ENCODE assay signal across 13 cellular contexts in the genomic region with DNA sequence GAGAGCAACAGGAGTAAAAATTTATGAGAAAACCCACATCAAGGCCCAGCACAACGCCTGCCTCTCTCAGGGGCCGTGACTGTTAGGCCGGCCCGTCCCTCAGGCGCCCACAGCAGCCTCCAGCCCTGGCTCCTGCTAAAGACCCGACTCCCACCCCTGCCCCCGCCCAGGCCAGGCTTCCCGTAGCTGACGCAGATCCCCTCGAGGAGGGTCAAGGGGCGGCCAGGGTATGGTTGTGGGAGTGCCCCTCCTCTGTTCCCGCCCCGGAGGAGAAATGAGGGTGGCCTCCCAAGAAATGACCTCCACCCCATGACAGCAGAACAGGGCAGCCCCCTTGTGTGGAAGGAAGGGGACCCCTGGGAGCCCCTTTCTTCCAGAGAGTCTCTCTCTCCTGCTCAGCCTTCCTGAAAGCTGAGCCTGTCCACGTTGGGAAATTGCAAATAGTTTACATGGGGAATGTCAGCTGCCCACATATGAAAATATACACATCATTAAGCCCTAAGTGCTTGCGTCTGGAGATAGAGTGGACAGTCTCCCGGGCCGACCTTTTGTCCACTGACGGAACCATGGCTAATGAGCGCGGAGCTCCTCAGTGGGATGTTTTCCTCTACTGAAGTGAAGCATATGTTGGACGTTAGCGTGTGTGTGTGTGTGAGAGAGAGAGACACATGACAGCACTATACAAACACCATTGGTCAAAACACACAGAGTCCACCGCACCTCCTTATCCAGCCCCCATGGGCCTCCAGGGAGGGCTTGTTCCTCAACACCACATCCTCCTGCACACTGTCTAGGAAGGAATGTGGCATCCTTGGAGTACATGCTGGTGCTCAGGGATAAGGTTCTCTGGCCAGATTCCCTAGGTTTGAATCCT.
A peak's percentile ranks its signal among the peaks of the same experiment; 100 is the strongest.
DNase-seq lines count a peak whose midpoint lies in the region; TF ChIP-seq lines count a peak whose summit lies in the region.
"Had no signal": no experiment of that assay in that cellular context is flagged by ENCODE, and none has a peak within 500 bp of the region (broad histone marks: within the 10 kb centered on the region; RNA-seq: fewer than 3 reads in every experiment).

No MANE protein-coding gene starts in this region.

- dilution Hi-C loops in mammary epithelial cell (cut with HindIII; ENCODE audit: low sequenced_read_pairs), result no loop called here

- H3K9me3 ChIP-seq in breast epithelium (no peaks in the 10 kb centered on the region), mammary epithelial cell (replicated peaks; ENCODE audit: insufficient read depth, low read length) (no peaks in the 10 kb centered on the region), muscle layer of colon (ENCODE audit: low read length) (no peaks in the 10 kb centered on the region)
- H3K9me3 ChIP-seq: A549 had no signal

- in situ Hi-C loops in mammary epithelial cell (cut with MboI; ENCODE audit: low sequenced_read_pairs in 2 of 2), result loop anchor here in 1 of 2 donors (10.0 kb wide), 1 partner anchor 219 kb away; no protein-coding TSS in a partner anchor
- in situ Hi-C loops in GM13977 (cut with MboI; ENCODE audit: low pct_unique_long_range_greater_than_20kb, low sequenced_read_pairs, unreplicated experiment), result no loop called here

- H3K9me3 Mint-ChIP-seq in activated naive CD4-positive, alpha-beta T cell treated with anti-CD3 and anti-CD28 coated beads, Interleukin-2, amount 10 ng/mL, durations not matched to agents 7 days and 5 days, result no peaks in the 10 kb centered on the region
- H3K9me3 Mint-ChIP-seq: activated T-cell treated with anti-CD3 and anti-CD28 coated beads, Interleukin-2, amount 50 U/mL, for 24 hours had no signal

- H3K4me3 Mint-ChIP-seq in activated naive CD4-positive, alpha-beta T cell treated with anti-CD3 and anti-CD28 coated beads, Interleukin-2, amount 10 ng/mL, durations not matched to agents 7 days and 5 days, result no peak overlapping the region
- H3K4me3 Mint-ChIP-seq: activated T-cell treated with anti-CD3 and anti-CD28 coated beads, Interleukin-2, amount 50 U/mL, for 24 hours; T-helper 17 cell had no signal

- BruUV-seq in mammary epithelial cell (replicated peaks; lab: Mats Ljungman, UMichigan), result no TSS peak

- no peaks in the 10 kb centered on the region for H3K27me3 Mint-ChIP-seq in activated naive CD4-positive, alpha-beta T cell treated with anti-CD3 and anti-CD28 coated beads, Interleukin-2, amount 10 ng/mL, durations not matched to agents 7 days and 5 days
- H3K27me3 Mint-ChIP-seq: activated T-cell treated with anti-CD3 and anti-CD28 coated beads, Interleukin-2, amount 50 U/mL, for 24 hours; T-helper 17 cell had no signal

- H3K9ac ChIP-seq in mammary epithelial cell (ENCODE audit: insufficient read depth, low read length) (no peak overlapping the region), muscle layer of colon (ENCODE audit: low read length) (no peak overlapping the region)

- H3K4me3 ChIP-seq in breast epithelium, result no peak overlapping the region
- no peak overlapping the region for H3K4me3 ChIP-seq in mammary epithelial cell (replicated peaks in 1 of 3; ENCODE audit: insufficient read depth in 1 of 3, low read depth in 2 of 3, low read length in 3 of 3)
- no peak overlapping the region for H3K4me3 ChIP-seq in fibroblast of pulmonary artery (replicated peaks; ENCODE audit: low read depth, low read length)
- H3K4me3 ChIP-seq in muscle layer of colon (ENCODE audit: low read depth in 1 of 2, low read length in 2 of 2), result no peak overlapping the region
- H3K4me3 ChIP-seq: A549 had no signal

- TF ChIP-seq CTCF in breast epithelium (IDR thresholded peaks at IDR 0.05), result no peak
- no peak for TF ChIP-seq CTCF in mammary epithelial cell (conservative IDR thresholded peaks at IDR 0.05 in 1 of 2, IDR thresholded peaks at IDR 0.05 in 1 of 2; ENCODE audit: extremely low read depth in 1 of 2, insufficient read depth in 1 of 2, low read depth in 1 of 2, low read length in 2 of 2)
- TF ChIP-seq CTCF in fibroblast of pulmonary artery (IDR thresholded peaks at IDR 0.05; ENCODE audit: low read length, missing control alignments), result no peak
- TF ChIP-seq CTCF in GM13977 (IDR thresholded peaks at IDR 0.05; ENCODE audit: extremely low read depth, insufficient read depth, missing control alignments), result no peak

- intact Hi-C loops in breast epithelium (cut with DNase I; ENCODE audit: low total_unique reads), result no loop called here
- intact Hi-C loops in mammary epithelial cell (cut with micrococcal nuclease), result no loop called here

- CTCF ChIA-PET in mammary epithelial cell (lab: Charles Lee; ENCODE audit: low non-redundant PET), result no interaction called here
- CTCF ChIA-PET in activated naive CD4-positive, alpha-beta T cell treated with anti-CD3 and anti-CD28 coated beads, Interleukin-2, amount 10 ng/mL, durations not matched to agents 7 days and 5 days (lab: Charles Lee), result interaction anchor here (0.7 to 7.2 kb wide), 2 partner anchors 212 to 1462 kb away, joined by 3 to 96 read pairs; no protein-coding TSS in a partner anchor

- peak overlapping the region; percentile 55 to 69 for H3K27ac ChIP-seq in breast epithelium
- no peak overlapping the region for H3K27ac ChIP-seq in mammary epithelial cell (ENCODE audit: insufficient read depth, low read depth, low read length)
- H3K27ac ChIP-seq in muscle layer of colon (ENCODE audit: low read depth, low read length), result peak overlapping the region; percentile 21
- H3K27ac ChIP-seq: A549 had no signal

- no peaks in the 10 kb centered on the region for H4K20me1 ChIP-seq in mammary epithelial cell (ENCODE audit: insufficient read depth, low read length)

- H3K4me1 Mint-ChIP-seq in activated naive CD4-positive, alpha-beta T cell treated with anti-CD3 and anti-CD28 coated beads, Interleukin-2, amount 10 ng/mL, durations not matched to agents 7 days and 5 days, result peaks cover 2% of the 10 kb centered on the region

- TF ChIP-seq POLR2A in breast epithelium (IDR thresholded peaks at IDR 0.05), result no peak

- H3K27ac Mint-ChIP-seq in activated naive CD4-positive, alpha-beta T cell treated with anti-CD3 and anti-CD28 coated beads, Interleukin-2, amount 10 ng/mL, durations not matched to agents 7 days and 5 days, result no peak overlapping the region
- H3K27ac Mint-ChIP-seq: activated T-cell treated with anti-CD3 and anti-CD28 coated beads, Interleukin-2, amount 50 U/mL, for 24 hours; T-helper 17 cell had no signal

- no peak for DNase-seq in breast epithelium (ENCODE audit: low spot score in 2 of 2)
- DNase-seq in mammary epithelial cell, result no peak
- DNase-seq in fibroblast of pulmonary artery (ENCODE audit: low read depth), result peak; percentile 28
- DNase-seq in NOMO-1 treated with DMSO at 0.1 percent for 48 hours (lab: John Stamatoyannopoulos, UW; ENCODE audit: unreplicated experiment), result no peak
- no peak for DNase-seq in activated naive CD4-positive, alpha-beta T cell treated with anti-CD3 and anti-CD28 coated beads, Interleukin-2, amount 10 ng/mL, durations not matched to agents 7 days and 5 days
- no peak for DNase-seq in GM13977 (ENCODE audit: low spot score)
- DNase-seq in stimulated activated CD4-positive, alpha-beta T cell treated with anti-CD3 and anti-CD28 coated beads, Interleukin-2, amount 100 ng/mL, for 48 hours, result no peak
- DNase-seq: activated T-cell treated with anti-CD3 and anti-CD28 coated beads, Interleukin-2, amount 50 U/mL, for 24 hours; erythroblast; NCI-H510A; T-helper 17 cell had no signal

- no peak overlapping the region for H3K4me2 ChIP-seq in mammary epithelial cell (ENCODE audit: insufficient read depth, low read depth, low read length)
- H3K4me2 ChIP-seq: A549 had no signal

- WGBS in mammary epithelial cell (ENCODE audit: low coverage, missing lambda C conversion rate), result 82% methylated on average over 12 of the region's 23 CpGs

- H2AFZ ChIP-seq in mammary epithelial cell (ENCODE audit: low read depth, low read length), result no peak overlapping the region

- H3K27me3 ChIP-seq in breast epithelium, result no peaks in the 10 kb centered on the region
- no peaks in the 10 kb centered on the region for H3K27me3 ChIP-seq in mammary epithelial cell (ENCODE audit: insufficient read depth, low read length)
- H3K27me3 ChIP-seq in muscle layer of colon (ENCODE audit: control insufficient read depth in 1 of 2, insufficient read depth in 2 of 2, low read length in 2 of 2), result no peaks in the 10 kb centered on the region

- H3K79me2 ChIP-seq in mammary epithelial cell (ENCODE audit: insufficient read depth, low read length), result no peaks in the 10 kb centered on the region

- peaks cover 5% of the 10 kb centered on the region for H3K36me3 Mint-ChIP-seq in activated naive CD4-positive, alpha-beta T cell treated with anti-CD3 and anti-CD28 coated beads, Interleukin-2, amount 10 ng/mL, durations not matched to agents 7 days and 5 days

- H3K4me1 ChIP-seq in breast epithelium (peaks cover 0 to 6% of the 10 kb centered on the region in 2 donors), mammary epithelial cell (ENCODE audit: insufficient read depth, low read length) (no peaks in the 10 kb centered on the region), muscle layer of colon (ENCODE audit: insufficient read depth, low read length) (peaks cover 23% of the 10 kb centered on the region)
- H3K4me1 ChIP-seq: A549 had no signal

- H3K36me3 ChIP-seq in breast epithelium (no peaks in the 10 kb centered on the region), mammary epithelial cell (ENCODE audit: insufficient read depth, low read length) (no peaks in the 10 kb centered on the region), muscle layer of colon (ENCODE audit: insufficient read depth, low read length) (peaks cover 5% of the 10 kb centered on the region)
